Comparison of ENCODE assay signal across 1 cellular context in genomic region chr20:50434653-50435396, GRCh38.
TF ChIP-seq lines count a peak whose summit lies in the region.

No MANE protein-coding gene starts in this region.

TF ChIP-seq in K562, 482 proteins besides CTCF, POLR2A, EP300 and RAD21 (continued from another document and continues in another):
- TF ChIP-seq TRIM25 (IDR thresholded peaks at IDR 0.05; ENCODE audit: borderline replicate concordance) = no peak
- no peak for TF ChIP-seq NR2C2 (CRISPR knock-in tag; IDR thresholded peaks at IDR 0.05)
- TF ChIP-seq NR2C2 (tag; IDR thresholded peaks at IDR 0.05) = peak; percentile 16
- peak; percentile 55 for TF ChIP-seq CEBPB (tag; IDR thresholded peaks at IDR 0.05)
- no peak for TF ChIP-seq TSHZ1 (CRISPR knock-in tag; IDR thresholded peaks at IDR 0.05)
- no peak for TF ChIP-seq ZNF3 (CRISPR knock-in tag; IDR thresholded peaks at IDR 0.05)
- TF ChIP-seq TAL1 (IDR thresholded peaks at IDR 0.05) = 0 out of 2 replicates have a peak, but pooled peaks have one; percentile 24
- no peak for TF ChIP-seq EZH2 (IDR thresholded peaks at IDR 0.05; ENCODE audit: borderline replicate concordance, low read depth, low read length)
- TF ChIP-seq SMARCA5 (IDR thresholded peaks at IDR 0.05) = peak; percentile 97
- no peak for TF ChIP-seq ZNF445 (CRISPR knock-in tag; IDR thresholded peaks at IDR 0.05; ENCODE audit: low read depth)
- peak; percentile 90 to 91; a peak in 3 of 4 replicates for TF ChIP-seq KDM1A (IDR thresholded peaks at IDR 0.05)
- no peak for TF ChIP-seq TBL1XR1 (IDR thresholded peaks at IDR 0.05; ENCODE audit: low read length in 2 of 2)
- TF ChIP-seq ZBTB40 (IDR thresholded peaks at IDR 0.05) = peak; percentile 100
- peak; percentile 99 for TF ChIP-seq ZBTB40 (CRISPR knock-in tag; IDR thresholded peaks at IDR 0.05)
- TF ChIP-seq PBX2 (CRISPR knock-in tag; IDR thresholded peaks at IDR 0.05; ENCODE audit: low read depth) = no peak
- TF ChIP-seq PBX2 (tag; conservative IDR thresholded peaks at IDR 0.05; ENCODE audit: low read depth) = 0 out of 2 replicates have a peak, but pooled peaks have one; percentile 23
- no peak for TF ChIP-seq ZC3H4 (CRISPR knock-in tag; IDR thresholded peaks at IDR 0.05; ENCODE audit: borderline replicate concordance)
- no peak for TF ChIP-seq NFIX (CRISPR knock-in tag; IDR thresholded peaks at IDR 0.05; ENCODE audit: low read depth)
- no peak for TF ChIP-seq GABPB2 (CRISPR knock-in tag; conservative IDR thresholded peaks at IDR 0.05)
- peak; percentile 83; the same call in 1 of the 2 replicates for TF ChIP-seq ESRRA (IDR thresholded peaks at IDR 0.05; ENCODE audit: borderline replicate concordance, low read depth)
- TF ChIP-seq TCF15 (CRISPR knock-in tag; IDR thresholded peaks at IDR 0.05) = no peak
- TF ChIP-seq HDAC1 (IDR thresholded peaks at IDR 0.05) = peak in 1 of 2 experiments; percentile 62; a peak in 2 of 4 replicates
- 0 out of 4 replicates have a peak, but pooled peaks of 1 of the 2 experiments have one; percentile 21 for TF ChIP-seq ARNT (IDR thresholded peaks at IDR 0.05)
- no peak for TF ChIP-seq EHMT2 (IDR thresholded peaks at IDR 0.05)
- TF ChIP-seq SNRNP70 (optimal IDR thresholded peaks at IDR 0.05; ENCODE audit: low read depth, low read length) = no peak
- no peak for TF ChIP-seq ZNF655 (CRISPR knock-in tag; IDR thresholded peaks at IDR 0.05)
- no peak for TF ChIP-seq FOXA3 (CRISPR knock-in tag; conservative IDR thresholded peaks at IDR 0.05 in 1 of 2, IDR thresholded peaks at IDR 0.05 in 1 of 2)
- peak; percentile 42; the same call in 1 of the 2 replicates for TF ChIP-seq CBFB (CRISPR knock-in tag; IDR thresholded peaks at IDR 0.05)
- no peak for TF ChIP-seq MITF (IDR thresholded peaks at IDR 0.05)
- peak; percentile 12 for TF ChIP-seq MEIS2 (IDR thresholded peaks at IDR 0.05; ENCODE audit: partially characterized antibody)
- TF ChIP-seq ZBTB7A (IDR thresholded peaks at IDR 0.05; ENCODE audit: borderline replicate concordance, control insufficient read depth, low read depth, low read length) = no peak
- no peak for TF ChIP-seq SNAPC5 (CRISPR knock-in tag; IDR thresholded peaks at IDR 0.05)
- no peak for TF ChIP-seq GTF2B (IDR thresholded peaks at IDR 0.05; ENCODE audit: extremely low read depth, insufficient read length)
- no peak for TF ChIP-seq THAP12 (CRISPR knock-in tag; IDR thresholded peaks at IDR 0.05)
